In the genomic region with DNA sequence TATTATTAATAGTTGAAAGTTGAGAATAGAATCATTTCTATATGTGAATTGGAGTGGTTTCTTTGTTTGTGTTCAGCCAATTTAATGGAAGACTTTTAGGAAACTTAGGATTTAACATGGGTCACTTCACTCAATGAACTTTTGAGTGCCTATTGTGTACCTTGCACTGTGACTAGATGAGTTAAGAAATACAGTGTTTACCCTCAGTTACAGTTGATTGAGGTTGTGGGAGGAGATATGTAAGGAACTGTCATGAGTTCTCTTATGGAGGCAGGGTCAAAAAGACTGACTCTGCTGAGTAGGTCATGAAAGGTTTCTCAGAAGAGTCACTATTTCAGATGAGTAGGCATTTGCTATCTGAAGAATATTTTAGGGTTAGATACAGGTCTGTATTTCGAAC, we compare ENCODE assay signal across 1 cellular context.
TF ChIP-seq lines count a peak whose summit lies in the region.

No MANE protein-coding gene starts in this region.

TF ChIP-seq in HepG2, 621 proteins besides CTCF, POLR2A, EP300 and RAD21 (continued from another document and continues in another):
- TF ChIP-seq, protein P1, sequence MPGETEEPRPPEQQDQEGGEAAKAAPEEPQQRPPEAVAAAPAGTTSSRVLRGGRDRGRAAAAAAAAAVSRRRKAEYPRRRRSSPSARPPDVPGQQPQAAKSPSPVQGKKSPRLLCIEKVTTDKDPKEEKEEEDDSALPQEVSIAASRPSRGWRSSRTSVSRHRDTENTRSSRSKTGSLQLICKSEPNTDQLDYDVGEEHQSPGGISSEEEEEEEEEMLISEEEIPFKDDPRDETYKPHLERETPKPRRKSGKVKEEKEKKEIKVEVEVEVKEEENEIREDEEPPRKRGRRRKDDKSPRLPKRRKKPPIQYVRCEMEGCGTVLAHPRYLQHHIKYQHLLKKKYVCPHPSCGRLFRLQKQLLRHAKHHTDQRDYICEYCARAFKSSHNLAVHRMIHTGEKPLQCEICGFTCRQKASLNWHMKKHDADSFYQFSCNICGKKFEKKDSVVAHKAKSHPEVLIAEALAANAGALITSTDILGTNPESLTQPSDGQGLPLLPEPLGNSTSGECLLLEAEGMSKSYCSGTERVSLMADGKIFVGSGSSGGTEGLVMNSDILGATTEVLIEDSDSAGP (CRISPR knock-in tag; IDR thresholded peaks at IDR 0.05; ENCODE audit: borderline replicate concordance), result no peak
- TF ChIP-seq TGIF2 (CRISPR knock-in tag; IDR thresholded peaks at IDR 0.05) (no peak), SRSF4 (IDR thresholded peaks at IDR 0.05; ENCODE audit: low read depth, low read length, poor library complexity, severe bottlenecking) (no peak), ZNF432 (CRISPR knock-in tag; IDR thresholded peaks at IDR 0.05; ENCODE audit: borderline replicate concordance) (no peak), ZMYM2 (CRISPR knock-in tag; IDR thresholded peaks at IDR 0.05) (no peak), ELF3 (CRISPR knock-in tag; IDR thresholded peaks at IDR 0.05) (no peak), CREB1 (IDR thresholded peaks at IDR 0.05) (peak; percentile 25; the same call in 1 of the 2 replicates), CREB1 (CRISPR knock-in tag; IDR thresholded peaks at IDR 0.05) (no peak), TOPORS (CRISPR knock-in tag; IDR thresholded peaks at IDR 0.05) (no peak), ZNF335 (CRISPR knock-in tag; IDR thresholded peaks at IDR 0.05) (no peak), NFYC (CRISPR knock-in tag; IDR thresholded peaks at IDR 0.05) (no peak), PRMT3 (CRISPR knock-in tag; IDR thresholded peaks at IDR 0.05; ENCODE audit: borderline replicate concordance, low read depth) (no peak), REXO4 (CRISPR knock-in tag; IDR thresholded peaks at IDR 0.05; ENCODE audit: borderline replicate concordance) (no peak), ZKSCAN8 (CRISPR knock-in tag; IDR thresholded peaks at IDR 0.05; ENCODE audit: borderline replicate concordance) (peak; percentile 85; the same call in 1 of the 2 replicates), SIX1 (CRISPR knock-in tag; IDR thresholded peaks at IDR 0.05; ENCODE audit: borderline replicate concordance) (0 out of 2 replicates have a peak, but pooled peaks have one; percentile 7), TCF12 (IDR thresholded peaks at IDR 0.05) (no peak), TCF12 (CRISPR knock-in tag; IDR thresholded peaks at IDR 0.05) (no peak), SP1 (IDR thresholded peaks at IDR 0.05) (no peak), SP1 (CRISPR knock-in tag; IDR thresholded peaks at IDR 0.05) (no peak), SNAI1 (CRISPR knock-in tag; IDR thresholded peaks at IDR 0.05; ENCODE audit: borderline replicate concordance) (no peak), CENPX (CRISPR knock-in tag; IDR thresholded peaks at IDR 0.05) (no peak), PHF8 (CRISPR knock-in tag; IDR thresholded peaks at IDR 0.05) (no peak), REL (CRISPR knock-in tag; conservative IDR thresholded peaks at IDR 0.05) (no peak), PHB2 (IDR thresholded peaks at IDR 0.05; ENCODE audit: partially characterized antibody) (no peak), ZNF619 (CRISPR knock-in tag; IDR thresholded peaks at IDR 0.05) (no peak), ZFP36L1 (CRISPR knock-in tag; IDR thresholded peaks at IDR 0.05) (no peak), ZNF264 (CRISPR knock-in tag; IDR thresholded peaks at IDR 0.05) (no peak), ZNF850 (CRISPR knock-in tag; conservative IDR thresholded peaks at IDR 0.05) (no peak), SMAD3 (CRISPR knock-in tag; IDR thresholded peaks at IDR 0.05) (no peak), U2AF2 (IDR thresholded peaks at IDR 0.05; ENCODE audit: low read depth, low read length) (no peak)
- TF ChIP-seq, protein P2, sequence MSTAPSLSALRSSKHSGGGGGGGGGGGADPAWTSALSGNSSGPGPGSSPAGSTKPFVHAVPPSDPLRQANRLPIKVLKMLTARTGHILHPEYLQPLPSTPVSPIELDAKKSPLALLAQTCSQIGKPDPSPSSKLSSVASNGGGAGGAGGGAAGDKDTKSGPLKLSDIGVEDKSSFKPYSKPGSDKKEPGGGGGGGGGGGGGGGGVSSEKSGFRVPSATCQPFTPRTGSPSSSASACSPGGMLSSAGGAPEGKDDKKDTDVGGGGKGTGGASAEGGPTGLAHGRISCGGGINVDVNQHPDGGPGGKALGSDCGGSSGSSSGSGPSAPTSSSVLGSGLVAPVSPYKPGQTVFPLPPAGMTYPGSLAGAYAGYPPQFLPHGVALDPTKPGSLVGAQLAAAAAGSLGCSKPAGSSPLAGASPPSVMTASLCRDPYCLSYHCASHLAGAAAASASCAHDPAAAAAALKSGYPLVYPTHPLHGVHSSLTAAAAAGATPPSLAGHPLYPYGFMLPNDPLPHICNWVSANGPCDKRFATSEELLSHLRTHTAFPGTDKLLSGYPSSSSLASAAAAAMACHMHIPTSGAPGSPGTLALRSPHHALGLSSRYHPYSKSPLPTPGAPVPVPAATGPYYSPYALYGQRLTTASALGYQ (CRISPR knock-in tag; IDR thresholded peaks at IDR 0.05), result 0 out of 2 replicates have a peak, but pooled peaks have one; percentile 19
- TF ChIP-seq, protein P3, sequence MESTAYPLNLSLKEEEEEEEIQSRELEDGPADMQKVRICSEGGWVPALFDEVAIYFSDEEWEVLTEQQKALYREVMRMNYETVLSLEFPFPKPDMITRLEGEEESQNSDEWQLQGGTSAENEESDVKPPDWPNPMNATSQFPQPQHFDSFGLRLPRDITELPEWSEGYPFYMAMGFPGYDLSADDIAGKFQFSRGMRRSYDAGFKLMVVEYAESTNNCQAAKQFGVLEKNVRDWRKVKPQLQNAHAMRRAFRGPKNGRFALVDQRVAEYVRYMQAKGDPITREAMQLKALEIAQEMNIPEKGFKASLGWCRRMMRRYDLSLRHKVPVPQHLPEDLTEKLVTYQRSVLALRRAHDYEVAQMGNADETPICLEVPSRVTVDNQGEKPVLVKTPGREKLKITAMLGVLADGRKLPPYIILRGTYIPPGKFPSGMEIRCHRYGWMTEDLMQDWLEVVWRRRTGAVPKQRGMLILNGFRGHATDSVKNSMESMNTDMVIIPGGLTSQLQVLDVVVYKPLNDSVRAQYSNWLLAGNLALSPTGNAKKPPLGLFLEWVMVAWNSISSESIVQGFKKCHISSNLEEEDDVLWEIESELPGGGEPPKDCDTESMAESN (CRISPR knock-in tag; conservative IDR thresholded peaks at IDR 0.05), result no peak
- TF ChIP-seq, protein P4, sequence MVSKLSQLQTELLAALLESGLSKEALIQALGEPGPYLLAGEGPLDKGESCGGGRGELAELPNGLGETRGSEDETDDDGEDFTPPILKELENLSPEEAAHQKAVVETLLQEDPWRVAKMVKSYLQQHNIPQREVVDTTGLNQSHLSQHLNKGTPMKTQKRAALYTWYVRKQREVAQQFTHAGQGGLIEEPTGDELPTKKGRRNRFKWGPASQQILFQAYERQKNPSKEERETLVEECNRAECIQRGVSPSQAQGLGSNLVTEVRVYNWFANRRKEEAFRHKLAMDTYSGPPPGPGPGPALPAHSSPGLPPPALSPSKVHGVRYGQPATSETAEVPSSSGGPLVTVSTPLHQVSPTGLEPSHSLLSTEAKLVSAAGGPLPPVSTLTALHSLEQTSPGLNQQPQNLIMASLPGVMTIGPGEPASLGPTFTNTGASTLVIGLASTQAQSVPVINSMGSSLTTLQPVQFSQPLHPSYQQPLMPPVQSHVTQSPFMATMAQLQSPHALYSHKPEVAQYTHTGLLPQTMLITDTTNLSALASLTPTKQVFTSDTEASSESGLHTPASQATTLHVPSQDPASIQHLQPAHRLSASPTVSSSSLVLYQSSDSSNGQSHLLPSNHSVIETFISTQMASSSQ (IDR thresholded peaks at IDR 0.05; ENCODE audit: low read depth), result peak; percentile 18; the same call in 1 of the 2 replicates
- TF ChIP-seq, protein P4 (CRISPR knock-in tag; IDR thresholded peaks at IDR 0.05; ENCODE audit: borderline replicate concordance), result no peak
- TF ChIP-seq, protein P5, sequence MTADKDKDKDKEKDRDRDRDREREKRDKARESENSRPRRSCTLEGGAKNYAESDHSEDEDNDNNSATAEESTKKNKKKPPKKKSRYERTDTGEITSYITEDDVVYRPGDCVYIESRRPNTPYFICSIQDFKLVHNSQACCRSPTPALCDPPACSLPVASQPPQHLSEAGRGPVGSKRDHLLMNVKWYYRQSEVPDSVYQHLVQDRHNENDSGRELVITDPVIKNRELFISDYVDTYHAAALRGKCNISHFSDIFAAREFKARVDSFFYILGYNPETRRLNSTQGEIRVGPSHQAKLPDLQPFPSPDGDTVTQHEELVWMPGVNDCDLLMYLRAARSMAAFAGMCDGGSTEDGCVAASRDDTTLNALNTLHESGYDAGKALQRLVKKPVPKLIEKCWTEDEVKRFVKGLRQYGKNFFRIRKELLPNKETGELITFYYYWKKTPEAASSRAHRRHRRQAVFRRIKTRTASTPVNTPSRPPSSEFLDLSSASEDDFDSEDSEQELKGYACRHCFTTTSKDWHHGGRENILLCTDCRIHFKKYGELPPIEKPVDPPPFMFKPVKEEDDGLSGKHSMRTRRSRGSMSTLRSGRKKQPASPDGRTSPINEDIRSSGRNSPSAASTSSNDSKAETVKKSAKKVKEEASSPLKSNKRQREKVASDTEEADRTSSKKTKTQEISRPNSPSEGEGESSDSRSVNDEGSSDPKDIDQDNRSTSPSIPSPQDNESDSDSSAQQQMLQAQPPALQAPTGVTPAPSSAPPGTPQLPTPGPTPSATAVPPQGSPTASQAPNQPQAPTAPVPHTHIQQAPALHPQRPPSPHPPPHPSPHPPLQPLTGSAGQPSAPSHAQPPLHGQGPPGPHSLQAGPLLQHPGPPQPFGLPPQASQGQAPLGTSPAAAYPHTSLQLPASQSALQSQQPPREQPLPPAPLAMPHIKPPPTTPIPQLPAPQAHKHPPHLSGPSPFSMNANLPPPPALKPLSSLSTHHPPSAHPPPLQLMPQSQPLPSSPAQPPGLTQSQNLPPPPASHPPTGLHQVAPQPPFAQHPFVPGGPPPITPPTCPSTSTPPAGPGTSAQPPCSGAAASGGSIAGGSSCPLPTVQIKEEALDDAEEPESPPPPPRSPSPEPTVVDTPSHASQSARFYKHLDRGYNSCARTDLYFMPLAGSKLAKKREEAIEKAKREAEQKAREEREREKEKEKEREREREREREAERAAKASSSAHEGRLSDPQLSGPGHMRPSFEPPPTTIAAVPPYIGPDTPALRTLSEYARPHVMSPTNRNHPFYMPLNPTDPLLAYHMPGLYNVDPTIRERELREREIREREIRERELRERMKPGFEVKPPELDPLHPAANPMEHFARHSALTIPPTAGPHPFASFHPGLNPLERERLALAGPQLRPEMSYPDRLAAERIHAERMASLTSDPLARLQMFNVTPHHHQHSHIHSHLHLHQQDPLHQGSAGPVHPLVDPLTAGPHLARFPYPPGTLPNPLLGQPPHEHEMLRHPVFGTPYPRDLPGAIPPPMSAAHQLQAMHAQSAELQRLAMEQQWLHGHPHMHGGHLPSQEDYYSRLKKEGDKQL (CRISPR knock-in tag; IDR thresholded peaks at IDR 0.05; ENCODE audit: low read depth), result no peak
- TF ChIP-seq, protein P6, sequence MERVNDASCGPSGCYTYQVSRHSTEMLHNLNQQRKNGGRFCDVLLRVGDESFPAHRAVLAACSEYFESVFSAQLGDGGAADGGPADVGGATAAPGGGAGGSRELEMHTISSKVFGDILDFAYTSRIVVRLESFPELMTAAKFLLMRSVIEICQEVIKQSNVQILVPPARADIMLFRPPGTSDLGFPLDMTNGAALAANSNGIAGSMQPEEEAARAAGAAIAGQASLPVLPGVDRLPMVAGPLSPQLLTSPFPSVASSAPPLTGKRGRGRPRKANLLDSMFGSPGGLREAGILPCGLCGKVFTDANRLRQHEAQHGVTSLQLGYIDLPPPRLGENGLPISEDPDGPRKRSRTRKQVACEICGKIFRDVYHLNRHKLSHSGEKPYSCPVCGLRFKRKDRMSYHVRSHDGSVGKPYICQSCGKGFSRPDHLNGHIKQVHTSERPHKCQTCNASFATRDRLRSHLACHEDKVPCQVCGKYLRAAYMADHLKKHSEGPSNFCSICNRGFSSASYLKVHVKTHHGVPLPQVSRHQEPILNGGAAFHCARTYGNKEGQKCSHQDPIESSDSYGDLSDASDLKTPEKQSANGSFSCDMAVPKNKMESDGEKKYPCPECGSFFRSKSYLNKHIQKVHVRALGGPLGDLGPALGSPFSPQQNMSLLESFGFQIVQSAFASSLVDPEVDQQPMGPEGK (CRISPR knock-in tag; IDR thresholded peaks at IDR 0.05), result no peak
- TF ChIP-seq, protein P7, sequence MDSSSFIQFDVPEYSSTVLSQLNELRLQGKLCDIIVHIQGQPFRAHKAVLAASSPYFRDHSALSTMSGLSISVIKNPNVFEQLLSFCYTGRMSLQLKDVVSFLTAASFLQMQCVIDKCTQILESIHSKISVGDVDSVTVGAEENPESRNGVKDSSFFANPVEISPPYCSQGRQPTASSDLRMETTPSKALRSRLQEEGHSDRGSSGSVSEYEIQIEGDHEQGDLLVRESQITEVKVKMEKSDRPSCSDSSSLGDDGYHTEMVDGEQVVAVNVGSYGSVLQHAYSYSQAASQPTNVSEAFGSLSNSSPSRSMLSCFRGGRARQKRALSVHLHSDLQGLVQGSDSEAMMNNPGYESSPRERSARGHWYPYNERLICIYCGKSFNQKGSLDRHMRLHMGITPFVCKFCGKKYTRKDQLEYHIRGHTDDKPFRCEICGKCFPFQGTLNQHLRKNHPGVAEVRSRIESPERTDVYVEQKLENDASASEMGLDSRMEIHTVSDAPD (CRISPR knock-in tag; IDR thresholded peaks at IDR 0.05), result no peak
- TF ChIP-seq, protein P8, sequence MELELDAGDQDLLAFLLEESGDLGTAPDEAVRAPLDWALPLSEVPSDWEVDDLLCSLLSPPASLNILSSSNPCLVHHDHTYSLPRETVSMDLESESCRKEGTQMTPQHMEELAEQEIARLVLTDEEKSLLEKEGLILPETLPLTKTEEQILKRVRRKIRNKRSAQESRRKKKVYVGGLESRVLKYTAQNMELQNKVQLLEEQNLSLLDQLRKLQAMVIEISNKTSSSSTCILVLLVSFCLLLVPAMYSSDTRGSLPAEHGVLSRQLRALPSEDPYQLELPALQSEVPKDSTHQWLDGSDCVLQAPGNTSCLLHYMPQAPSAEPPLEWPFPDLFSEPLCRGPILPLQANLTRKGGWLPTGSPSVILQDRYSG (CRISPR knock-in tag; IDR thresholded peaks at IDR 0.05), result no peak
- TF ChIP-seq, protein P9, sequence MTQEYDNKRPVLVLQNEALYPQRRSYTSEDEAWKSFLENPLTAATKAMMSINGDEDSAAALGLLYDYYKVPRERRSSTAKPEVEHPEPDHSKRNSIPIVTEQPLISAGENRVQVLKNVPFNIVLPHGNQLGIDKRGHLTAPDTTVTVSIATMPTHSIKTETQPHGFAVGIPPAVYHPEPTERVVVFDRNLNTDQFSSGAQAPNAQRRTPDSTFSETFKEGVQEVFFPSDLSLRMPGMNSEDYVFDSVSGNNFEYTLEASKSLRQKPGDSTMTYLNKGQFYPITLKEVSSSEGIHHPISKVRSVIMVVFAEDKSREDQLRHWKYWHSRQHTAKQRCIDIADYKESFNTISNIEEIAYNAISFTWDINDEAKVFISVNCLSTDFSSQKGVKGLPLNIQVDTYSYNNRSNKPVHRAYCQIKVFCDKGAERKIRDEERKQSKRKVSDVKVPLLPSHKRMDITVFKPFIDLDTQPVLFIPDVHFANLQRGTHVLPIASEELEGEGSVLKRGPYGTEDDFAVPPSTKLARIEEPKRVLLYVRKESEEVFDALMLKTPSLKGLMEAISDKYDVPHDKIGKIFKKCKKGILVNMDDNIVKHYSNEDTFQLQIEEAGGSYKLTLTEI (CRISPR knock-in tag; conservative IDR thresholded peaks at IDR 0.05), result no peak
